In genomic region chr5:111511174-111512025, GRCh38 we compare ENCODE assay signal across 8 cellular contexts. TPM values are rescaled to one million over a fixed set of nuclear protein-coding genes. Genes with fewer than 3 reads are reported as not detected.
DNase-seq lines count a peak whose midpoint lies in the region; ATAC-seq lines count a peak whose summit lies in the region.

No MANE protein-coding gene starts in this region.

- H3K4me3 ChIP-seq in mesodermal cell (ENCODE audit: extremely low read depth, insufficient read depth, low read length, poor library complexity, severe bottlenecking) = peak overlapping the region; percentile 85
- peak overlapping the region; percentile 39 to 62 for H3K4me3 ChIP-seq in aorta (ENCODE audit: low read length in 2 of 2)

- H3K4me1 ChIP-seq in mesodermal cell (ENCODE audit: control insufficient read depth, insufficient read depth, low read length, poor library complexity, severe bottlenecking) (peaks cover 9% of the 10 kb centered on the region), aorta (ENCODE audit: control insufficient read depth in 1 of 2, insufficient read depth in 2 of 2, low read length in 2 of 2) (peaks cover 2 to 3% of the 10 kb centered on the region in 2 donors)

- H3K27ac ChIP-seq in mesodermal cell (ENCODE audit: low read depth, low read length, severe bottlenecking) (peak overlapping the region; percentile 69), aorta (ENCODE audit: low read depth in 1 of 2, low read length in 2 of 2) (peak overlapping the region in 1 of 2 donors; percentile 46)

- peak; percentile 9 for ATAC-seq in GM21825 (IDR thresholded peaks at IDR 0.05; ENCODE audit: unreplicated experiment)
- ATAC-seq in aorta (ENCODE audit: low FRiP score) = no peak

- intact Hi-C loops in aorta (cut with DNase I) = no loop called here

- H3K36me3 ChIP-seq in mesodermal cell (ENCODE audit: control insufficient read depth, insufficient read depth, low read length) (peaks cover 13% of the 10 kb centered on the region), aorta (ENCODE audit: control insufficient read depth in 1 of 2, insufficient read depth in 2 of 2, low read length in 1 of 2) (no peaks in the 10 kb centered on the region)

- DNase-seq in EL (peak; percentile 40), NAMALWA (ENCODE audit: low spot score) (peak; percentile 20), dedifferentiated amniotic fluid mesenchymal stem cell (ENCODE audit: extremely low spot score) (peak; percentile 20), aorta (no peak), AML-193 (lab: John Stamatoyannopoulos, UW) (no peak), SW 1271 (lab: John Stamatoyannopoulos, UW) (no peak)

- 0 to 3% methylated on average over 7 to 9 of the region's 9 CpGs for WGBS in mesodermal cell (ENCODE audit: insufficient coverage in 2 of 2), 2 experiments
- 1% methylated on average over 9 of the region's 9 CpGs for WGBS in aorta, 2 donors

- H3K27me3 ChIP-seq in aorta (ENCODE audit: control insufficient read depth in 1 of 2, insufficient read depth in 2 of 2, low read length in 1 of 2) = no peaks in the 10 kb centered on the region

- H3K9me3 ChIP-seq in mesodermal cell (ENCODE audit: control insufficient read depth, low read length) (no peaks in the 10 kb centered on the region), aorta (ENCODE audit: control insufficient read depth, low read length) (no peaks in the 10 kb centered on the region)

RNA-seq across cellular contexts. Expression of gene STARD4, which starts 0.9 kb away (rescaled TPM):
- 98.5 TPM for polyA plus RNA-seq in mesodermal cell (2013, experiment 1 of 2)
- 92.2 TPM for polyA plus RNA-seq in mesodermal cell (2013, experiment 2 of 2)
- total RNA-seq in aorta = 10 to 100 TPM; 13.6 to 16.8 TPM
- 1 to 10 TPM; 2.3 to 7.5 TPM for polyA plus RNA-seq in aorta

Comparison
In these comparisons a context has a peak if more than half of its experiments do, and no peak if none do; other contexts are left out.
1. DNase-seq: peak in EL (single experiment), NAMALWA (single experiment) and dedifferentiated amniotic fluid mesenchymal stem cell (single experiment); none in aorta (0 of 2), AML-193 (0 of 2) and SW 1271 (0 of 2).